Comparison of ENCODE assay signal across 28 cellular contexts in genomic region chr9:116032683-116033440, GRCh38.
A peak's percentile ranks its signal among the peaks of the same experiment; 100 is the strongest.
DNase-seq lines count a peak whose midpoint lies in the region; ATAC-seq, FAIRE-seq and TF ChIP-seq lines count a peak whose summit lies in the region.
"Had no signal": no experiment of that assay in that cellular context is flagged by ENCODE, and none has a peak within 500 bp of the region (broad histone marks: within the 10 kb centered on the region; RNA-seq: fewer than 3 reads in every experiment).

No MANE protein-coding gene starts in this region.

- FAIRE-seq in A549 (lab: Jason Lieb, UNC) (no peak), keratinocyte (lab: Jason Lieb, UNC) (no peak)
- FAIRE-seq: GM12878 had no signal

- peak overlapping the region; percentile 92 for H2AK5ac ChIP-seq in mesenchymal stem cell (ENCODE audit: low read length, severe bottlenecking)

- ATAC-seq in A549 (no peak), GM23338 (no peak), GM19452 (IDR thresholded peaks at IDR 0.05; ENCODE audit: unreplicated experiment) (no peak), gastrocnemius medialis (no peak)
- ATAC-seq: GM12878, PC-3, Right ventricle myocardium inferior had no signal

- no peaks in the 10 kb centered on the region for H3K9me1 ChIP-seq in keratinocyte (ENCODE audit: control insufficient read depth, extremely low read depth, insufficient read depth, low read length)

- H3K27ac ChIP-seq in A549 (peak overlapping the region in 1 of 2 experiments; percentile 60; a peak in 3 of 6 replicates), GM23338 (ENCODE audit: low read depth) (no peak overlapping the region), keratinocyte (ENCODE audit: control insufficient read depth, insufficient read depth, low read length) (no peak overlapping the region), mesenchymal stem cell (ENCODE audit: low read length, poor library complexity, severe bottlenecking) (no peak overlapping the region), gastrocnemius medialis (no peak overlapping the region)
- H3K27ac ChIP-seq: BLaER1 treated with 17β-estradiol and CSF1 and Interleukin-3, amounts not matched to agents 10 nM and 100 nM; SJCRH30 had no signal

- dilution Hi-C loops in keratinocyte (cut with MboI; ENCODE audit: extremely low pct_ligation_motif_present, low sequenced_read_pairs), result no loop called here

- no peaks in the 10 kb centered on the region for H4K20me1 ChIP-seq in GM23338 (replicated peaks; ENCODE audit: insufficient read depth)
- H4K20me1 ChIP-seq in keratinocyte (ENCODE audit: control insufficient read depth, extremely low read depth, insufficient read depth, low read length), result no peaks in the 10 kb centered on the region
- H4K20me1 ChIP-seq: BLaER1 treated with 17β-estradiol and CSF1 and Interleukin-3, amounts not matched to agents 10 nM and 100 nM had no signal

- no peak for TF ChIP-seq EP300 in A549 (IDR thresholded peaks at IDR 0.05)

- no peak overlapping the region for H2BK120ac ChIP-seq in mesenchymal stem cell (ENCODE audit: low read depth, low read length)

- no peaks in the 10 kb centered on the region for H3K36me3 ChIP-seq in GM23338 (ENCODE audit: insufficient read depth)
- no peaks in the 10 kb centered on the region for H3K36me3 ChIP-seq in keratinocyte (ENCODE audit: control insufficient read depth in 2 of 2, extremely low read depth in 1 of 2, insufficient read depth in 2 of 2, low read length in 2 of 2)
- H3K36me3 ChIP-seq in mesenchymal stem cell (ENCODE audit: control insufficient read depth in 1 of 2, insufficient read depth in 2 of 2, low read depth in 1 of 2, low read length in 2 of 2), result no peaks in the 10 kb centered on the region
- no peaks in the 10 kb centered on the region for H3K36me3 ChIP-seq in gastrocnemius medialis
- H3K36me3 ChIP-seq: BLaER1 treated with 17β-estradiol and CSF1 and Interleukin-3, amounts not matched to agents 10 nM and 100 nM; MG63; SJCRH30 had no signal

- H2BK15ac ChIP-seq in mesenchymal stem cell (ENCODE audit: low read depth, poor library complexity, severe bottlenecking), result no peak overlapping the region

- no peaks in the 10 kb centered on the region for H3K27me3 ChIP-seq in GM23338 (ENCODE audit: insufficient read depth)
- no peaks in the 10 kb centered on the region for H3K27me3 ChIP-seq in keratinocyte (ENCODE audit: control insufficient read depth, extremely low read depth, insufficient read depth, low read length)
- H3K27me3 ChIP-seq in mesenchymal stem cell (ENCODE audit: control insufficient read depth in 1 of 2, insufficient read depth in 1 of 2, low read length in 2 of 2), result no peaks in the 10 kb centered on the region
- H3K27me3 ChIP-seq in gastrocnemius medialis, result no peaks in the 10 kb centered on the region
- H3K27me3 ChIP-seq: BLaER1 treated with 17β-estradiol and CSF1 and Interleukin-3, amounts not matched to agents 10 nM and 100 nM; MG63; SJCRH30 had no signal

- H3K36me3 Mint-ChIP-seq in GM23338 (ENCODE audit: low read depth) (no peaks in the 10 kb centered on the region; the same call in 2 of the 3 replicates), progenitor cell of endocrine pancreas (ENCODE audit: insufficient read depth) (no peaks in the 10 kb centered on the region)
- H3K36me3 Mint-ChIP-seq: CD4-positive, alpha-beta memory T cell had no signal

- H3K79me2 ChIP-seq in GM23338 (replicated peaks; ENCODE audit: insufficient read depth) (no peaks in the 10 kb centered on the region), keratinocyte (ENCODE audit: control insufficient read depth, insufficient read depth, low read length) (no peaks in the 10 kb centered on the region)

- CTCF ChIA-PET in A549 (lab: Yijun Ruan, JAX), result no interaction called here

- H3K4me1 Mint-ChIP-seq in GM23338, result no peaks in the 10 kb centered on the region
- no peaks in the 10 kb centered on the region for H3K4me1 Mint-ChIP-seq in progenitor cell of endocrine pancreas (ENCODE audit: low read depth)
- H3K4me1 Mint-ChIP-seq: CD4-positive, alpha-beta memory T cell had no signal

- H2BK12ac ChIP-seq in mesenchymal stem cell (ENCODE audit: low read length in 2 of 2), result no peak overlapping the region

- H3K4me1 ChIP-seq in A549 (peaks cover 2% of the 10 kb centered on the region; the same call in 1 of the 3 replicates), GM23338 (ENCODE audit: insufficient read depth) (no peaks in the 10 kb centered on the region), keratinocyte (ENCODE audit: control insufficient read depth, extremely low read depth, insufficient read depth, low read length) (no peaks in the 10 kb centered on the region), mesenchymal stem cell (ENCODE audit: control insufficient read depth, insufficient read depth, low read depth, low read length) (peaks cover 2% of the 10 kb centered on the region), gastrocnemius medialis (no peaks in the 10 kb centered on the region)
- H3K4me1 ChIP-seq: SJCRH30 had no signal

- H3K18ac ChIP-seq in mesenchymal stem cell (ENCODE audit: low read depth in 1 of 2, low read length in 2 of 2), result peak overlapping the region in 1 of 2 experiments; percentile 40

- H3K4me3 ChIP-seq in A549, result no peak overlapping the region
- no peak overlapping the region for H3K4me3 ChIP-seq in GM23338
- H3K4me3 ChIP-seq in keratinocyte (ENCODE audit: control insufficient read depth in 2 of 3, extremely low read depth in 1 of 3, insufficient read depth in 2 of 3, low read depth in 1 of 3, low read length in 3 of 3), result no peak overlapping the region
- H3K4me3 ChIP-seq in mesenchymal stem cell (ENCODE audit: insufficient read depth in 1 of 2, low read depth in 1 of 2, low read length in 2 of 2), result no peak overlapping the region
- no peak overlapping the region for H3K4me3 ChIP-seq in gastrocnemius medialis
- H3K4me3 ChIP-seq: BLaER1 treated with 17β-estradiol and CSF1 and Interleukin-3, amounts not matched to agents 10 nM and 100 nM; GM12878; MG63; SJCRH30 had no signal

- H3K4me2 ChIP-seq in A549 (0 out of 3 replicates have a peak overlapping the region, but pooled peaks have one; percentile 3), GM23338 (no peak overlapping the region), keratinocyte (ENCODE audit: control insufficient read depth, extremely low read depth, insufficient read depth, low read depth, low read length) (no peak overlapping the region), mesenchymal stem cell (ENCODE audit: low read length, poor library complexity, severe bottlenecking) (no peak overlapping the region)
- H3K4me2 ChIP-seq: BLaER1 treated with 17β-estradiol and CSF1 and Interleukin-3, amounts not matched to agents 10 nM and 100 nM had no signal

- no peak overlapping the region for H3K14ac ChIP-seq in mesenchymal stem cell (ENCODE audit: low read length in 2 of 2)

- H2BK5ac ChIP-seq in mesenchymal stem cell (ENCODE audit: low read depth, low read length, poor library complexity, severe bottlenecking), result no peak overlapping the region

- DNase-seq in A549 (ENCODE audit: low read depth in 1 of 2, low spot score in 1 of 2) (no peak), GM23338 (ENCODE audit: low spot score) (no peak), keratinocyte (ENCODE audit: low read depth, low spot score) (no peak), mesenchymal stem cell (no peak), progenitor cell of endocrine pancreas (ENCODE audit: low spot score, unreplicated experiment) (no peak), CD1c-positive myeloid dendritic cell (ENCODE audit: extremely low spot score) (no peak), gastrocnemius medialis (no peak)
- DNase-seq: AML-193; CD4-positive, alpha-beta memory T cell; COR-L47; DMS 273 treated with DMSO at 0.1 percent for 48 hours; DMS79; EL; GDM1; H7; KBM-7; MG63; NCI-H2029; NCI-H446 treated with DMSO at 0.1 percent for 48 hours; NCI-H526; NCI-H82; NK-92 treated with Interleukin-12 subunit alpha and Interleukin-12 subunit beta, amount 100 ng/mL, for 24 hours; PC-3; SJCRH30 had no signal

- in situ Hi-C loops in gastrocnemius medialis (cut with MboI; ENCODE audit: low sequenced_read_pairs in 4 of 4), result no loop called here

- H3F3A ChIP-seq in GM23338 (replicated peaks; ENCODE audit: low read depth), result no peaks in the 10 kb centered on the region

- WGBS in A549 (ENCODE audit: missing lambda C conversion rate), result 76% methylated on average over 4 of the region's 4 CpGs
- 91% methylated on average over 3 of the region's 4 CpGs for WGBS in mesenchymal stem cell

- no peaks in the 10 kb centered on the region for H3K27me3 Mint-ChIP-seq in GM23338 (ENCODE audit: insufficient read depth, low read depth, poor library complexity)
- H3K27me3 Mint-ChIP-seq in progenitor cell of endocrine pancreas, result no peaks in the 10 kb centered on the region
- H3K27me3 Mint-ChIP-seq: CD4-positive, alpha-beta memory T cell had no signal

- H3K9ac ChIP-seq in keratinocyte (ENCODE audit: control insufficient read depth, extremely low read depth, insufficient read depth, low read length) (no peak overlapping the region), mesenchymal stem cell (ENCODE audit: low read length) (no peak overlapping the region)
- H3K9ac ChIP-seq: BLaER1 treated with 17β-estradiol and CSF1 and Interleukin-3, amounts not matched to agents 10 nM and 100 nM had no signal

- H3K4me3 Mint-ChIP-seq in GM23338, result no peak overlapping the region
- H3K4me3 Mint-ChIP-seq in progenitor cell of endocrine pancreas (ENCODE audit: low read depth), result no peak overlapping the region
- H3K4me3 Mint-ChIP-seq: CD4-positive, alpha-beta memory T cell had no signal

- H3K9me3 ChIP-seq in A549, result peaks cover 33% of the 10 kb centered on the region
- H3K9me3 ChIP-seq in keratinocyte (ENCODE audit: control insufficient read depth, low read depth, low read length), result no peaks in the 10 kb centered on the region
- peaks cover 13% of the 10 kb centered on the region for H3K9me3 ChIP-seq in mesenchymal stem cell (ENCODE audit: control insufficient read depth, low read length)
- H3K9me3 ChIP-seq in gastrocnemius medialis, result no peaks in the 10 kb centered on the region

- no peaks in the 10 kb centered on the region for H3K9me2 ChIP-seq in GM23338 (ENCODE audit: insufficient read depth)

- peak overlapping the region in 1 of 2 experiments; percentile 41 for H3K4ac ChIP-seq in mesenchymal stem cell (ENCODE audit: low read depth in 1 of 2, low read length in 2 of 2)

- TF ChIP-seq RAD21 in A549 (conservative IDR thresholded peaks at IDR 0.05 in 1 of 2, IDR thresholded peaks at IDR 0.05 in 1 of 2), result no peak

- POLR2A ChIA-PET in A549 (lab: Yijun Ruan, JAX), result no interaction called here

- TF ChIP-seq POLR2A in A549 (IDR thresholded peaks at IDR 0.05; ENCODE audit: low read length) (no peak), gastrocnemius medialis (IDR thresholded peaks at IDR 0.05) (no peak)

- peaks cover 9% of the 10 kb centered on the region; the same call in 2 of the 3 replicates for H3K9me3 Mint-ChIP-seq in GM23338
- H3K9me3 Mint-ChIP-seq in progenitor cell of endocrine pancreas (ENCODE audit: low read depth), result peaks cover 17% of the 10 kb centered on the region

- peak overlapping the region; percentile 12; the same call in 1 of the 2 replicates for H2AFZ ChIP-seq in GM23338
- H2AFZ ChIP-seq in keratinocyte (ENCODE audit: control insufficient read depth, low read length), result peak overlapping the region; percentile 43
- H2AFZ ChIP-seq in mesenchymal stem cell (ENCODE audit: low read depth, low read length), result peak overlapping the region; percentile 71

- H3K27ac Mint-ChIP-seq in GM23338, result no peak overlapping the region
- no peak overlapping the region for H3K27ac Mint-ChIP-seq in progenitor cell of endocrine pancreas
- H3K27ac Mint-ChIP-seq: CD4-positive, alpha-beta memory T cell had no signal

- no peak overlapping the region for H4K91ac ChIP-seq in mesenchymal stem cell (ENCODE audit: low read length)

- intact Hi-C loops in gastrocnemius medialis (cut with DNase I; ENCODE audit: low total_unique reads), result no loop called here

- TF ChIP-seq CTCF in A549 (IDR thresholded peaks at IDR 0.05) (no peak), GM23338 (conservative IDR thresholded peaks at IDR 0.05; ENCODE audit: low read depth in 2 of 2) (no peak), keratinocyte (optimal IDR thresholded peaks at IDR 0.05 in 1 of 3, IDR thresholded peaks at IDR 0.05 in 1 of 3, conservative IDR thresholded peaks at IDR 0.05 in 1 of 3; ENCODE audit: extremely low read depth in 1 of 3, insufficient read depth in 2 of 3, low read length in 3 of 3) (no peak), progenitor cell of endocrine pancreas (IDR thresholded peaks at IDR 0.05; ENCODE audit: unreplicated experiment) (no peak), gastrocnemius medialis (IDR thresholded peaks at IDR 0.05 in 4 of 5, conservative IDR thresholded peaks at IDR 0.05 in 1 of 5) (no peak)

- no peaks in the 10 kb centered on the region for H3K79me1 ChIP-seq in mesenchymal stem cell (replicated peaks; ENCODE audit: low read length, poor library complexity, severe bottlenecking)

- H4K8ac ChIP-seq in mesenchymal stem cell (ENCODE audit: low read length), result no peak overlapping the region

- no peak overlapping the region for H3K23ac ChIP-seq in mesenchymal stem cell (ENCODE audit: low read length in 2 of 2)

Comparison
In these comparisons a context has a peak if more than half of its experiments do, and no peak if none do; other contexts are left out.
1. H2AFZ ChIP-seq: peak in every context shown above with its lines; median percentile 71 in mesenchymal stem cell; 43 in keratinocyte; 12 in GM23338.